ENCODE assay signal across 10 cellular contexts in the genomic region with DNA sequence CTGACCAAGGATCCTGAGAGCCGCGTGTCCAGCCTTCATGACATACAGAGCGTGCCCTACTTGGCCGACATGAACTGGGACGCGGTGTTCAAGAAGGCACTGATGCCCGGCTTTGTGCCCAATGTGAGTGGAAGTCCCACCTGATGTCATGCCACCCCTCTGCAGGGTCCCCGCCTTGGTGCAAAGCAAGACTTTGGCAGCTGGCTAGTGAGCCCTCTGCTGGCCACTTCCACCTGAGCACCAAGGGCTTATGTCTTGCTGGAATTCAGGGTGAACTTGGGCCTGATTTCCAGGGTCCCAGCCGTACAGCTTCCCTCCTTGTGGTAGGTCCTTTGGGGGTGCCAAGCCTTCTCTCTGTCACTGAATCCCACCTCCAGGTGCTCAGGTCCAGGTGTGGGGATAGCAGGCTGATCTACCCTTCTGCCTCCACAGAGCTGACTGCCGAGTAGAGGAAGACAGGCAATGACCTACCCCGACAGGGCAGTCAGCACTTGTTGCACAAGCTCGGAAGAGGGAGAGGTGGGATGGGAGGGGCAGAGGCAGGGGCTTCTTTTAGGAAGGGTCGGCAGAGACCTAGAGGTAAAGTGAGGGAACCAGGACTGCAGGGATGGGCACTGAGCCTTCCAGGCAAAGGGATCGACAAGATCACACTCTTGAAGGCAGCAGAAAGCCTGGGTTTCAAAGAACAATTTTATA.
DNase-seq lines count a peak whose midpoint lies in the region; ATAC-seq, FAIRE-seq and TF ChIP-seq lines count a peak whose summit lies in the region.
"Had no signal": no experiment of that assay in that cellular context is flagged by ENCODE, and none has a peak within 500 bp of the region (broad histone marks: within the 10 kb centered on the region; RNA-seq: fewer than 3 reads in every experiment).

No MANE protein-coding gene starts in this region.

- no peak for FAIRE-seq in bronchial epithelial cell (lab: Jason Lieb, UNC)
- FAIRE-seq: islet of Langerhans had no signal

- no peak for TF ChIP-seq POLR2A in right lobe of liver (IDR thresholded peaks at IDR 0.05)

- H3K36me3 ChIP-seq in bronchial epithelial cell (ENCODE audit: control insufficient read depth, insufficient read depth, low read length): no peaks in the 10 kb centered on the region
- no peaks in the 10 kb centered on the region for H3K36me3 ChIP-seq in right lobe of liver
- H3K36me3 ChIP-seq: SJSA1 had no signal

- H3K4me3 ChIP-seq in Jurkat, Clone E6-1 (ENCODE audit: low read length): no peak overlapping the region
- no peak overlapping the region for H3K4me3 ChIP-seq in bronchial epithelial cell (ENCODE audit: low read depth, low read length)
- no peak overlapping the region for H3K4me3 ChIP-seq in right lobe of liver
- H3K4me3 ChIP-seq: SJSA1 had no signal

- DNase-seq in EH (ENCODE audit: low read depth) (peak; percentile 47), bronchial epithelial cell (ENCODE audit: low read depth) (no peak), right lobe of liver (peak in 2 of 3 donors; percentile 37 to 45), middle frontal gyrus (ENCODE audit: extremely low spot score, low spot score) (no peak), NCI-H2107 (lab: John Stamatoyannopoulos, UW) (no peak)
- peak; percentile 9 for DNase-seq in Jurkat, Clone E6-1 (ENCODE audit: low read depth, low spot score)

- H3K27ac ChIP-seq in right lobe of liver: no peak overlapping the region
- H3K27ac ChIP-seq: SJSA1 had no signal

- no peaks in the 10 kb centered on the region for H3K9me3 ChIP-seq in right lobe of liver
- H3K9me3 ChIP-seq: SJSA1 had no signal

- peak; percentile 20 to 47 (median 40) for ATAC-seq in right lobe of liver
- no peak for ATAC-seq in GM21576 (IDR thresholded peaks at IDR 0.05; ENCODE audit: unreplicated experiment)
- ATAC-seq in GM18909 (IDR thresholded peaks at IDR 0.05; ENCODE audit: poor library complexity, unreplicated experiment): no peak

- WGBS in right lobe of liver (ENCODE audit: insufficient coverage, low coverage, low lambda C conversion rate, missing lambda C conversion rate): 49% methylated on average over 6 of the region's 14 CpGs

- intact Hi-C loops in right lobe of liver (cut with DNase I): no loop called here

- no peaks in the 10 kb centered on the region for H3K27me3 ChIP-seq in bronchial epithelial cell (ENCODE audit: control insufficient read depth, insufficient read depth, low read length)
- no peaks in the 10 kb centered on the region for H3K27me3 ChIP-seq in right lobe of liver
- H3K27me3 ChIP-seq: SJSA1 had no signal

- H3K4me1 ChIP-seq in right lobe of liver: no peaks in the 10 kb centered on the region
- H3K4me1 ChIP-seq: SJSA1 had no signal

- TF ChIP-seq CTCF in bronchial epithelial cell (IDR thresholded peaks at IDR 0.05; ENCODE audit: insufficient read depth, low read length, severe bottlenecking) (peak; percentile 52), right lobe of liver (IDR thresholded peaks at IDR 0.05) (peak; percentile 19 to 59 (median 46))

Comparison
In these comparisons a context has a peak if more than half of its experiments do, and no peak if none do; other contexts are left out.
1. DNase-seq: peak in EH (single experiment), Jurkat, Clone E6-1 (single experiment) and right lobe of liver (2 of 3); none in bronchial epithelial cell (single experiment), middle frontal gyrus (single experiment) and NCI-H2107 (single experiment).
2. ATAC-seq: peak in right lobe of liver (4 of 4); none in GM21576 (single experiment) and GM18909 (single experiment).